Comparison of ENCODE assay signal across 8 cellular contexts in the genomic region with DNA sequence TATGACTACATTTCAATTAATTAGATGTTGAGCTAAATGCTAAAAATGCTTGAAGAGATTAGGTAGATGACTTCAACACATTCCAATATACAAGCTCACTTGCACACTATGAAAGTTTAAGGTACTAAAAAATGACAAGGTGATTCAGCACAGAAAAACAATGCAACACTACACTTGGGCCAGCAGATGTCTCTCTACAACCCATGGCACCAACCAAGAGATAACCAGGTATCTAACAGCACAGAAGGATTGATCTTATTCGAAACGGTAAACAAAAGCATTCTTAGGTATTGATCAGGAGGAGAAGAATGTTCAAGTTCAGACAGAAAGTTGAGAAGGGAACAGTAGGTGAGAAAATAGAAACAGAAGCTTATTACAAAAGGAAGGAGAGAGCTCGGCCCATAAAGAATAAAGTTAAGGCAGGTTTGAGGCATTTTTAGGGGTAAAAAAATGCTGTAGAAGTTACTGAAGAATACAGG.
A peak's percentile ranks its signal among the peaks of the same experiment; 100 is the strongest.
DNase-seq lines count a peak whose midpoint lies in the region; ATAC-seq and TF ChIP-seq lines count a peak whose summit lies in the region.

No MANE protein-coding gene starts in this region.

- peaks cover 50% of the 10 kb centered on the region for H3K4me1 ChIP-seq in suprapubic skin

- TF ChIP-seq POLR2A in suprapubic skin (IDR thresholded peaks at IDR 0.05) = no peak

- H3K27me3 ChIP-seq in suprapubic skin = no peaks in the 10 kb centered on the region

- peak; percentile 38 to 55 for TF ChIP-seq CTCF in suprapubic skin (IDR thresholded peaks at IDR 0.05)

- H3K4me3 ChIP-seq in suprapubic skin = no peak overlapping the region

- peaks cover 39% of the 10 kb centered on the region for H3K4me1 Mint-ChIP-seq in activated T-helper 17 cell treated with anti-CD3 and anti-CD28 coated beads, Interleukin-2, amount 50 U/mL, for 72 hours

- peaks cover 31% of the 10 kb centered on the region for H3K36me3 Mint-ChIP-seq in activated T-helper 17 cell treated with anti-CD3 and anti-CD28 coated beads, Interleukin-2, amount 50 U/mL, for 72 hours (ENCODE audit: low read depth)

- no peaks in the 10 kb centered on the region for H3K9me3 ChIP-seq in suprapubic skin

- H3K36me3 ChIP-seq in suprapubic skin = peaks cover 13% of the 10 kb centered on the region

- ATAC-seq in GM21423 (IDR thresholded peaks at IDR 0.05; ENCODE audit: unreplicated experiment) (peak; percentile 55), sciatic nerve (no peak)
- ATAC-seq in activated T-helper 17 cell treated with anti-CD3 and anti-CD28 coated beads, Interleukin-2, amount 50 U/mL, for 72 hours (replicated peaks) = peak; percentile 63

- TF ChIP-seq EP300 in suprapubic skin (IDR thresholded peaks at IDR 0.05) = no peak

- H3K27ac ChIP-seq in suprapubic skin = no peak overlapping the region

- DNase-seq in DMS53 (lab: John Stamatoyannopoulos, UW) (peak; percentile 77), NCI-H146 treated with DMSO at 0.1 percent for 48 hours (lab: John Stamatoyannopoulos, UW; ENCODE audit: unreplicated experiment) (peak; percentile 15), iPS-NIHi7 (ENCODE audit: extremely low spot score) (peak; percentile 56), suprapubic skin (ENCODE audit: low spot score in 2 of 2) (no peak), sciatic nerve (ENCODE audit: low spot score) (no peak), SHP77 treated with DMSO at 0.1 percent for 48 hours (lab: John Stamatoyannopoulos, UW) (no peak)

- 29% methylated on average over 3 of the region's 3 CpGs for WGBS in suprapubic skin

- intact Hi-C loops in sciatic nerve (cut with DNase I) = no loop called here

- no peak overlapping the region for H3K4me3 Mint-ChIP-seq in activated T-helper 17 cell treated with anti-CD3 and anti-CD28 coated beads, Interleukin-2, amount 50 U/mL, for 72 hours

- H3K9me3 Mint-ChIP-seq in activated T-helper 17 cell treated with anti-CD3 and anti-CD28 coated beads, Interleukin-2, amount 50 U/mL, for 72 hours = no peaks in the 10 kb centered on the region

- no peaks in the 10 kb centered on the region for H3K27me3 Mint-ChIP-seq in activated T-helper 17 cell treated with anti-CD3 and anti-CD28 coated beads, Interleukin-2, amount 50 U/mL, for 72 hours

- no peak overlapping the region for H3K27ac Mint-ChIP-seq in activated T-helper 17 cell treated with anti-CD3 and anti-CD28 coated beads, Interleukin-2, amount 50 U/mL, for 72 hours

Comparison
In these comparisons a context has a peak if more than half of its experiments do, and no peak if none do; other contexts are left out.
1. DNase-seq: peak in DMS53 (single experiment), NCI-H146 treated with DMSO at 0.1 percent for 48 hours (single experiment) and iPS-NIHi7 (single experiment); none in suprapubic skin (0 of 2), sciatic nerve (single experiment) and SHP77 treated with DMSO at 0.1 percent for 48 hours (single experiment).